Comparison of ENCODE assay signal across 16 cellular contexts in genomic region chr18:35477974-35478373, GRCh38. TPM values are rescaled to one million over a fixed set of nuclear protein-coding genes. Genes with fewer than 3 reads are reported as not detected.
DNase-seq lines count a peak whose midpoint lies in the region; ATAC-seq, FAIRE-seq and TF ChIP-seq lines count a peak whose summit lies in the region.
"Had no signal": no experiment of that assay in that cellular context is flagged by ENCODE, and none has a peak within 500 bp of the region (broad histone marks: within the 10 kb centered on the region; RNA-seq: fewer than 3 reads in every experiment).

No MANE protein-coding gene starts in this region.

- BruUV-seq in endothelial cell of umbilical vein (replicated peaks; lab: Mats Ljungman, UMichigan), result TSS peak; percentile 59

- no peak for TF ChIP-seq RAD21 in SK-N-SH (IDR thresholded peaks at IDR 0.05; ENCODE audit: low read length)

- CTCF ChIA-PET in activated CD8-positive, alpha-beta T cell treated with anti-CD3 and anti-CD28 coated beads for 36 hours (lab: Charles Lee), result interaction anchor here (1.0 to 2.1 kb wide), 3 partner anchors 16 to 91 kb away, joined by 3 to 5 read pairs (median 5); no protein-coding TSS in a partner anchor
- CTCF ChIA-PET in activated CD8-positive, alpha-beta T cell treated with anti-CD3 and anti-CD28 coated beads, Interleukin-2, amount 10 ng/mL, durations not matched to agents 7 days and 5 days (lab: Charles Lee), result interaction anchor here (1.0 kb wide), 1 partner anchor 92 kb away, joined by 4 read pairs; no protein-coding TSS in a partner anchor
- CTCF ChIA-PET in endothelial cell of umbilical vein (lab: Charles Lee) (interaction anchor here (0.7 to 3.5 kb wide), 7 partner anchors 8 to 162 kb away, joined by 3 to 23 read pairs (median 4); no protein-coding TSS in a partner anchor), SK-N-SH (lab: Yijun Ruan, JAX) (interaction anchor here (1.2 kb wide), 1 partner anchor 71 kb away, joined by 3 read pairs; no protein-coding TSS in a partner anchor)

- H4K20me1 ChIP-seq in endothelial cell of umbilical vein (replicated peaks; ENCODE audit: control insufficient read depth, extremely low read depth, insufficient read depth, low read length) (no peaks in the 10 kb centered on the region), SK-N-SH (ENCODE audit: insufficient read depth) (no peaks in the 10 kb centered on the region)

- peaks cover 25% of the 10 kb centered on the region for H3K4me1 Mint-ChIP-seq in activated CD8-positive, alpha-beta T cell treated with anti-CD3 and anti-CD28 coated beads for 36 hours (ENCODE audit: low read depth)
- peaks cover 2% of the 10 kb centered on the region for H3K4me1 Mint-ChIP-seq in activated CD8-positive, alpha-beta T cell treated with anti-CD3 and anti-CD28 coated beads, Interleukin-2, amount 10 ng/mL, durations not matched to agents 7 days and 5 days (ENCODE audit: low read depth)

- POLR2A ChIA-PET in activated CD8-positive, alpha-beta T cell treated with anti-CD3 and anti-CD28 coated beads for 36 hours (lab: Charles Lee), result interaction anchor here (1.0 to 2.5 kb wide), 3 partner anchors 13 to 19 kb away, joined by 3 to 14 read pairs (median 4); partner anchors contain the start of gene INO80C
- POLR2A ChIA-PET in activated CD8-positive, alpha-beta T cell treated with anti-CD3 and anti-CD28 coated beads, Interleukin-2, amount 10 ng/mL, durations not matched to agents 7 days and 5 days (lab: Charles Lee), result interaction anchor here (0.8 kb wide), 1 partner anchor 20 kb away, joined by 3 read pairs; the partner anchor contains the start of gene INO80C
- POLR2A ChIA-PET in endothelial cell of umbilical vein (lab: Charles Lee), result interaction anchor here (0.7 to 1.6 kb wide), 3 partner anchors 14 to 20 kb away, joined by 3 to 10 read pairs (median 5); partner anchors contain the start of gene INO80C
- POLR2A ChIA-PET in SK-N-SH (lab: Yijun Ruan, JAX), result no interaction called here

- TF ChIP-seq CTCF in activated CD8-positive, alpha-beta T cell treated with anti-CD3 and anti-CD28 coated beads for 36 hours (IDR thresholded peaks at IDR 0.05), result no peak
- TF ChIP-seq CTCF in Peyer's patch (IDR thresholded peaks at IDR 0.05) (no peak), endothelial cell of umbilical vein (IDR thresholded peaks at IDR 0.05; ENCODE audit: extremely low read depth in 1 of 2, insufficient read depth in 1 of 2, low read depth in 1 of 2, low read length in 2 of 2) (no peak), SK-N-SH (IDR thresholded peaks at IDR 0.05) (no peak)

- no peak for ATAC-seq in activated CD8-positive, alpha-beta T cell treated with anti-CD3 and anti-CD28 coated beads for 36 hours
- ATAC-seq in activated CD8-positive, alpha-beta T cell treated with anti-CD3 and anti-CD28 coated beads, Interleukin-2, amount 10 ng/mL, durations not matched to agents 7 days and 5 days, result no peak
- ATAC-seq in HG02642 (IDR thresholded peaks at IDR 0.05; ENCODE audit: poor library complexity, unreplicated experiment), result no peak

- H3K9me3 ChIP-seq in Peyer's patch (no peaks in the 10 kb centered on the region), endothelial cell of umbilical vein (replicated peaks; ENCODE audit: control insufficient read depth, insufficient read depth, low read length) (no peaks in the 10 kb centered on the region), SK-N-SH (no peaks in the 10 kb centered on the region)
- H3K9me3 ChIP-seq: tibial artery had no signal

- peaks cover 0 to 14% (median 2%) of the 10 kb centered on the region in 4 donors for H3K4me1 ChIP-seq in Peyer's patch
- H3K4me1 ChIP-seq in endothelial cell of umbilical vein (ENCODE audit: control insufficient read depth, extremely low read depth, insufficient read depth, low read length), result peaks cover 45% of the 10 kb centered on the region
- no peaks in the 10 kb centered on the region for H3K4me1 ChIP-seq in SK-N-SH (ENCODE audit: control insufficient read depth in 1 of 2, insufficient read depth in 2 of 2, low read depth in 1 of 2, low read length in 1 of 2)

- no peaks in the 10 kb centered on the region for H3K36me3 ChIP-seq in Peyer's patch
- H3K36me3 ChIP-seq in endothelial cell of umbilical vein (ENCODE audit: control insufficient read depth in 2 of 2, extremely low read depth in 1 of 2, insufficient read depth in 2 of 2, low read length in 2 of 2), result no peaks in the 10 kb centered on the region
- H3K36me3 ChIP-seq in SK-N-SH (replicated peaks in 1 of 2; ENCODE audit: control insufficient read depth in 1 of 2, insufficient read depth in 2 of 2, low read length in 1 of 2), result peaks cover 0 to 3% of the 10 kb centered on the region in 2 experiments
- H3K36me3 ChIP-seq: tibial artery, WERI-Rb-1 had no signal

- dilution Hi-C loops in endothelial cell of umbilical vein (cut with MboI; ENCODE audit: extremely low pct_ligation_motif_present, low sequenced_read_pairs), result no loop called here

- peak overlapping the region in 3 of 4 donors; percentile 28 to 77 (median 57) for H3K27ac ChIP-seq in Peyer's patch
- peak overlapping the region; percentile 90 for H3K27ac ChIP-seq in endothelial cell of umbilical vein (ENCODE audit: insufficient read depth, low read depth, low read length)
- H3K27ac ChIP-seq in SK-N-SH (ENCODE audit: low read depth in 2 of 2, low read length in 1 of 2), result peak overlapping the region in 1 of 2 experiments; percentile 28; a peak in 1 of 4 replicates
- H3K27ac ChIP-seq: WERI-Rb-1 had no signal

- H3F3A ChIP-seq in SK-N-SH (replicated peaks; ENCODE audit: insufficient read depth), result no peaks in the 10 kb centered on the region

- no peak for TF ChIP-seq POLR2A in Peyer's patch (IDR thresholded peaks at IDR 0.05)
- no peak for TF ChIP-seq POLR2A in endothelial cell of umbilical vein (IDR thresholded peaks at IDR 0.05; ENCODE audit: low read depth, low read length)

- intact Hi-C loops in activated CD8-positive, alpha-beta T cell treated with anti-CD3 and anti-CD28 coated beads for 36 hours (cut with micrococcal nuclease), result no loop called here
- intact Hi-C loops in endothelial cell of umbilical vein (cut with micrococcal nuclease), result loop anchor here (1.0 to 2.0 kb wide), 3 partner anchors 11 to 19 kb away; partner anchors contain the start of gene INO80C

- no peak for FAIRE-seq in endothelial cell of umbilical vein (lab: Jason Lieb, UNC)

- H3K4me3 Mint-ChIP-seq in activated CD8-positive, alpha-beta T cell treated with anti-CD3 and anti-CD28 coated beads for 36 hours, result peak overlapping the region; percentile 36
- H3K4me3 Mint-ChIP-seq in activated CD8-positive, alpha-beta T cell treated with anti-CD3 and anti-CD28 coated beads, Interleukin-2, amount 10 ng/mL, durations not matched to agents 7 days and 5 days, result no peak overlapping the region
- H3K4me3 Mint-ChIP-seq: naive thymus-derived CD4-positive, alpha-beta T cell had no signal

- H3K27me3 ChIP-seq in Peyer's patch (no peaks in the 10 kb centered on the region), endothelial cell of umbilical vein (ENCODE audit: control insufficient read depth in 2 of 2, insufficient read depth in 2 of 2, low read length in 2 of 2) (no peaks in the 10 kb centered on the region), SK-N-SH (ENCODE audit: insufficient read depth) (no peaks in the 10 kb centered on the region)
- H3K27me3 ChIP-seq: tibial artery had no signal

- no peaks in the 10 kb centered on the region for H3K9me3 Mint-ChIP-seq in activated CD8-positive, alpha-beta T cell treated with anti-CD3 and anti-CD28 coated beads for 36 hours
- no peaks in the 10 kb centered on the region for H3K9me3 Mint-ChIP-seq in activated CD8-positive, alpha-beta T cell treated with anti-CD3 and anti-CD28 coated beads, Interleukin-2, amount 10 ng/mL, durations not matched to agents 7 days and 5 days (ENCODE audit: insufficient read depth)

- no peak overlapping the region for H3K4me3 ChIP-seq in Peyer's patch
- peak overlapping the region in 2 of 3 experiments; percentile 46 to 47 for H3K4me3 ChIP-seq in endothelial cell of umbilical vein (replicated peaks in 1 of 3; ENCODE audit: insufficient read depth in 1 of 3, low read depth in 1 of 3, low read length in 3 of 3)
- H3K4me3 ChIP-seq in skeletal muscle cell (ENCODE audit: low read depth, low read length), result peak overlapping the region; percentile 13
- no peak overlapping the region for H3K4me3 ChIP-seq in SK-N-SH (ENCODE audit: low read depth in 2 of 2, low read length in 1 of 2)
- H3K4me3 ChIP-seq: tibial artery had no signal

- H3K79me2 ChIP-seq in endothelial cell of umbilical vein (ENCODE audit: control insufficient read depth, insufficient read depth, low read length), result peaks cover 73% of the 10 kb centered on the region
- no peaks in the 10 kb centered on the region for H3K79me2 ChIP-seq in SK-N-SH (ENCODE audit: insufficient read depth)

- H2AFZ ChIP-seq in endothelial cell of umbilical vein (ENCODE audit: low read depth, low read length) (no peak overlapping the region), SK-N-SH (ENCODE audit: low read depth) (no peak overlapping the region)

- H3K9ac ChIP-seq in endothelial cell of umbilical vein (replicated peaks; ENCODE audit: extremely low read depth, insufficient read depth, low read length) (peak overlapping the region; percentile 76), SK-N-SH (no peak overlapping the region)

- peaks cover 22% of the 10 kb centered on the region for H3K36me3 Mint-ChIP-seq in activated CD8-positive, alpha-beta T cell treated with anti-CD3 and anti-CD28 coated beads for 36 hours (ENCODE audit: low read depth)
- H3K36me3 Mint-ChIP-seq in activated CD8-positive, alpha-beta T cell treated with anti-CD3 and anti-CD28 coated beads, Interleukin-2, amount 10 ng/mL, durations not matched to agents 7 days and 5 days (ENCODE audit: low read depth), result peaks cover 15% of the 10 kb centered on the region

- peak; percentile 10 for DNase-seq in activated CD8-positive, alpha-beta T cell treated with anti-CD3 and anti-CD28 coated beads for 36 hours
- DNase-seq in activated CD8-positive, alpha-beta T cell treated with anti-CD3 and anti-CD28 coated beads, Interleukin-2, amount 10 ng/mL, durations not matched to agents 7 days and 5 days, result no peak
- DNase-seq in Peyer's patch (no peak), endothelial cell of umbilical vein (ENCODE audit: low read depth, low spot score) (no peak), skeletal muscle cell (ENCODE audit: low read depth) (no peak), MV-4-11 (lab: John Stamatoyannopoulos, UW) (no peak), SK-N-SH (no peak)
- DNase-seq: activated CD8-positive, alpha-beta memory T cell treated with anti-CD3 and anti-CD28 coated beads, Interleukin-2, amount 50 U/mL, for 4 hours; amniotic stem cell; GDM1; NCI-H187 treated with DMSO at 0.1 percent for 48 hours; NCI-H446 treated with DMSO at 0.1 percent for 48 hours; tibial artery; WERI-Rb-1 had no signal

- no peaks in the 10 kb centered on the region for H3K9me2 ChIP-seq in SK-N-SH

- H3K9me1 ChIP-seq in endothelial cell of umbilical vein (replicated peaks; ENCODE audit: control insufficient read depth, extremely low read depth, insufficient read depth, low read length), result no peaks in the 10 kb centered on the region

- TF ChIP-seq EP300 in SK-N-SH (IDR thresholded peaks at IDR 0.05; ENCODE audit: borderline replicate concordance in 1 of 2, low read depth in 1 of 2, low read length in 1 of 2), result no peak

- no peaks in the 10 kb centered on the region for H3K27me3 Mint-ChIP-seq in activated CD8-positive, alpha-beta T cell treated with anti-CD3 and anti-CD28 coated beads for 36 hours
- H3K27me3 Mint-ChIP-seq in activated CD8-positive, alpha-beta T cell treated with anti-CD3 and anti-CD28 coated beads, Interleukin-2, amount 10 ng/mL, durations not matched to agents 7 days and 5 days (ENCODE audit: low read depth), result no peaks in the 10 kb centered on the region
- H3K27me3 Mint-ChIP-seq: naive thymus-derived CD4-positive, alpha-beta T cell had no signal

- H3K27ac Mint-ChIP-seq in activated CD8-positive, alpha-beta T cell treated with anti-CD3 and anti-CD28 coated beads for 36 hours, result peak overlapping the region; percentile 69
- no peak overlapping the region for H3K27ac Mint-ChIP-seq in activated CD8-positive, alpha-beta T cell treated with anti-CD3 and anti-CD28 coated beads, Interleukin-2, amount 10 ng/mL, durations not matched to agents 7 days and 5 days

- H3K4me2 ChIP-seq in endothelial cell of umbilical vein (ENCODE audit: insufficient read depth, low read length) (peak overlapping the region; percentile 45), SK-N-SH (no peak overlapping the region)

RNA-seq across cellular contexts. Expression of gene INO80C, which starts 19.8 kb away (rescaled TPM):
- total RNA-seq in activated CD8-positive, alpha-beta T cell treated with anti-CD3 and anti-CD28 coated beads for 36 hours, result 10 to 100 TPM; 23.3 to 25.9 TPM
- total RNA-seq in activated CD8-positive, alpha-beta T cell treated with anti-CD3 and anti-CD28 coated beads, Interleukin-2, amount 10 ng/mL, durations not matched to agents 7 days and 5 days, result 10 to 100 TPM; 12.9 to 19.4 TPM
- total RNA-seq in Peyer's patch (10 to 100 TPM in 3 of 4 donors, 1 to 10 TPM in 1; 9.5 to 20.6 (median 17.1) TPM), endothelial cell of umbilical vein (51.4 and 56.0 TPM in 2 replicates)
- polyA plus RNA-seq in endothelial cell of umbilical vein (41.4 and 43.4 TPM in 2 replicates), SK-N-SH (2012; rRNA removed) (17.0 and 17.7 TPM in 2 replicates)
- 60.6 and 66.8 TPM in 2 replicates for polyA plus RNA-seq in endothelial cell of umbilical vein (2011; cell fraction: cytosol; rRNA removed)
- polyA plus RNA-seq in endothelial cell of umbilical vein (2011; cell fraction: nucleus; rRNA removed), result 68.8 and 69.0 TPM in 2 replicates
- polyA plus RNA-seq in endothelial cell of umbilical vein (2012), result 29.5 and 34.4 TPM in 2 replicates
- polyA minus RNA-seq in endothelial cell of umbilical vein, result 16.2 and 20.7 TPM in 2 replicates
- 10.4 TPM for polyA minus RNA-seq in endothelial cell of umbilical vein (2011; cell fraction: cytosol; rRNA and poly(A)+ RNA removed)
- 30.5 and 36.4 TPM in 2 replicates for polyA minus RNA-seq in endothelial cell of umbilical vein (2011; cell fraction: nucleus; rRNA and poly(A)+ RNA removed)
- polyA plus RNA-seq in SK-N-SH (2012; cell fraction: cytosol; rRNA removed), result 13.9 and 16.9 TPM in 2 replicates
- 19.8 and 21.7 TPM in 2 replicates for polyA plus RNA-seq in SK-N-SH (2012; cell fraction: nucleus; rRNA removed)

Comparison
In these comparisons a context has a peak if more than half of its experiments do, and no peak if none do; other contexts are left out.
1. H3K4me3 ChIP-seq: peak in endothelial cell of umbilical vein (2 of 3) and skeletal muscle cell (single experiment); none in Peyer's patch (0 of 4) and SK-N-SH (0 of 2).